8 cellular contexts compared by ENCODE assay signal in genomic region chr15:90868261-90868689, GRCh38. TPM values are rescaled to one million over a fixed set of nuclear protein-coding genes. Genes with fewer than 3 reads are reported as not detected.
DNase-seq lines count a peak whose midpoint lies in the region; ATAC-seq and TF ChIP-seq lines count a peak whose summit lies in the region.

Gene FURIN, plus strand, starts transcription at chr15:90868588. Its CDS starts 7,153 bp downstream, at chr15:90875741.

- H4K8ac ChIP-seq in trophoblast cell (ENCODE audit: low read depth, low read length): peak within 1 kb of the TSS; percentile 62

- H2AK5ac ChIP-seq in trophoblast cell (ENCODE audit: low read length): peak within 1 kb of the TSS; percentile 60

- H3K14ac ChIP-seq in trophoblast cell (ENCODE audit: low read length): peak within 1 kb of the TSS; percentile 61

- H3K4me3 ChIP-seq in esophagus squamous epithelium (no peak within 1 kb of the TSS), trophoblast cell (ENCODE audit: low read depth, low read length) (no peak within 1 kb of the TSS)

- DNase-seq in G401 (ENCODE audit: low spot score) (no peak), SHP77 (lab: John Stamatoyannopoulos, UW) (peak; percentile 37 to 58), esophagus squamous epithelium (lab: John Stamatoyannopoulos, UW) (no peak), trophoblast cell (peak in 1 of 2 donors; percentile 52)
- no peak for DNase-seq in activated effector memory CD4-positive, alpha-beta T cell treated with anti-CD3 and anti-CD28 coated beads, Interleukin-2, amount 50 U/mL, for 16 hours

- H3K9me3 ChIP-seq in esophagus squamous epithelium (no peaks in the 10 kb centered on the region), trophoblast cell (ENCODE audit: insufficient read depth, low read depth, low read length) (peaks cover 2% of the 10 kb centered on the region)

- H3K27me3 ChIP-seq in esophagus squamous epithelium: no peaks in the 10 kb centered on the region
- no peaks in the 10 kb centered on the region for H3K27me3 ChIP-seq in trophoblast cell (ENCODE audit: insufficient read depth, low read length)

- peak within 1 kb of the TSS; percentile 82 for H3K4ac ChIP-seq in trophoblast cell (ENCODE audit: low read depth, low read length)

- intact Hi-C loops in esophagus squamous epithelium (cut with DNase I): no loop called here

- peak within 1 kb of the TSS; percentile 58 for H4K12ac ChIP-seq in trophoblast cell (ENCODE audit: low read depth, low read length)

- H3K36me3 ChIP-seq in esophagus squamous epithelium: no peaks in the 10 kb centered on the region
- no peaks in the 10 kb centered on the region for H3K36me3 ChIP-seq in trophoblast cell (ENCODE audit: control insufficient read depth in 1 of 2, insufficient read depth in 2 of 2, low read length in 2 of 2)

- peaks cover 24% of the 10 kb centered on the region for H3K79me2 ChIP-seq in trophoblast cell (ENCODE audit: control insufficient read depth, insufficient read depth, low read length, poor library complexity)

- TF ChIP-seq POLR2A in esophagus squamous epithelium (IDR thresholded peaks at IDR 0.05): peak in 1 of 4 donors; percentile 37

- 41 to 68% methylated on average over 6 of the region's 6 CpGs for WGBS in esophagus squamous epithelium, 2 donors
- WGBS in trophoblast cell (ENCODE audit: extremely low coverage, insufficient coverage, insufficient read length): no CpG with 5 or more reads among the region's 6 CpGs

- H3K18ac ChIP-seq in trophoblast cell (ENCODE audit: low read length): peak within 1 kb of the TSS; percentile 35

- peak within 1 kb of the TSS; percentile 5 for H3K9ac ChIP-seq in trophoblast cell (ENCODE audit: low read length)

- H3K27ac ChIP-seq in esophagus squamous epithelium (peak within 1 kb of the TSS; percentile 87 to 97 (median 96)), trophoblast cell (ENCODE audit: low read depth, low read length) (peak within 1 kb of the TSS; percentile 92)

- peak within 1 kb of the TSS; percentile 94 for H2BK5ac ChIP-seq in trophoblast cell (ENCODE audit: low read depth, low read length, poor library complexity)

- no peak for TF ChIP-seq CTCF in esophagus squamous epithelium (IDR thresholded peaks at IDR 0.05)

- H2BK12ac ChIP-seq in trophoblast cell (ENCODE audit: low read length): peak within 1 kb of the TSS; percentile 79

- H3K4me2 ChIP-seq in trophoblast cell (ENCODE audit: low read length): peak within 1 kb of the TSS; percentile 47

- in situ Hi-C loops in G401 (cut with HindIII; ENCODE audit: low sequenced_read_pairs): no loop called here

- H2BK120ac ChIP-seq in trophoblast cell (ENCODE audit: insufficient read depth, low read length, poor library complexity): peak within 1 kb of the TSS; percentile 84

- no peak for ATAC-seq in GM19324 (IDR thresholded peaks at IDR 0.05; ENCODE audit: low FRiP score, unreplicated experiment)
- no peak for ATAC-seq in HG03097 (IDR thresholded peaks at IDR 0.05; ENCODE audit: low FRiP score, unreplicated experiment)
- no peak for ATAC-seq in GM19397 (IDR thresholded peaks at IDR 0.05; ENCODE audit: unreplicated experiment)

- H4K91ac ChIP-seq in trophoblast cell (ENCODE audit: low read depth, low read length): peak within 1 kb of the TSS; percentile 87

- H3K23ac ChIP-seq in trophoblast cell (ENCODE audit: low read length): no peak within 1 kb of the TSS

- H3K4me1 ChIP-seq in esophagus squamous epithelium: peaks cover 46 to 89% (median 66%) of the 10 kb centered on the region in 3 donors
- peaks cover 28 to 31% of the 10 kb centered on the region in 2 experiments for H3K4me1 ChIP-seq in trophoblast cell (ENCODE audit: control insufficient read depth in 1 of 2, insufficient read depth in 2 of 2, low read length in 2 of 2)

- peaks cover 48% of the 10 kb centered on the region for H3K79me1 ChIP-seq in trophoblast cell (ENCODE audit: low read length)

- no peak within 1 kb of the TSS for H2AFZ ChIP-seq in trophoblast cell (ENCODE audit: insufficient read depth, low read length, poor library complexity)

RNA-seq across cellular contexts. Expression of gene FURIN, which starts in this region (rescaled TPM):
- 21.8 and 28.9 TPM in 2 replicates for total RNA-seq in G401 (2014; rRNA removed; shearing (Covaris generic))
- 10 to 100 TPM; 27.7 to 43.3 (median 38.5) TPM for total RNA-seq in esophagus squamous epithelium
- 241 and 261 TPM in 2 replicates for polyA plus RNA-seq in trophoblast cell (2013)

Comparison
In these comparisons a context has a peak if more than half of its experiments do, and no peak if none do; other contexts are left out.
1. DNase-seq: peak in SHP77 (2 of 2); none in G401 (single experiment), esophagus squamous epithelium (single experiment) and activated effector memory CD4-positive, alpha-beta T cell treated with anti-CD3 and anti-CD28 coated beads, Interleukin-2, amount 50 U/mL, for 16 hours (single experiment).